In genomic region chr6:3118353-3119039, GRCh38 we compare ENCODE assay signal across 8 cellular contexts. TPM values are rescaled to one million over a fixed set of nuclear protein-coding genes. Genes with fewer than 3 reads are reported as not detected.
A peak's percentile ranks its signal among the peaks of the same experiment; 100 is the strongest.
DNase-seq lines count a peak whose midpoint lies in the region; ATAC-seq and TF ChIP-seq lines count a peak whose summit lies in the region.

Gene BPHL (plus strand): TSS chr6:3118711. CDS start chr6:3118741, 30 bp downstream.

- H3K4me3 ChIP-seq in upper lobe of left lung, result peak within 1 kb of the TSS; percentile 69 to 75 (median 73)

- CTCF ChIA-PET in T-cell (lab: Charles Lee), result interaction anchor here in 1 of 2 donors (0.5 kb wide), 1 partner anchor 39 kb away, joined by 3 read pairs; the partner anchor contains the start of gene TUBB2A

- TF ChIP-seq CTCF in GM13977 (IDR thresholded peaks at IDR 0.05; ENCODE audit: extremely low read depth, insufficient read depth, missing control alignments) (no peak), upper lobe of left lung (IDR thresholded peaks at IDR 0.05) (peak in 1 of 6 experiments; percentile 9)

- 0 to 1% methylated on average over 1 to 28 of the region's 89 CpGs for WGBS in upper lobe of left lung, 2 donors

- peak within 1 kb of the TSS; percentile 87 to 93 (median 92) for H3K27ac ChIP-seq in upper lobe of left lung

- no peaks in the 10 kb centered on the region for H3K9me3 ChIP-seq in upper lobe of left lung

- H3K27ac Mint-ChIP-seq in T-cell, result peak within 1 kb of the TSS; percentile 90 to 91

- intact Hi-C loops in left cardiac atrium (cut with DNase I) (no loop called here), posterior vena cava (cut with DNase I) (no loop called here)

- POLR2A ChIA-PET in T-cell (lab: Charles Lee), result interaction anchor here in 1 of 2 donors (0.6 kb wide), 1 partner anchor 11 kb away, joined by 4 read pairs; no protein-coding TSS in a partner anchor

- peak; percentile 85 for ATAC-seq in HG02870 (IDR thresholded peaks at IDR 0.05; ENCODE audit: unreplicated experiment)
- ATAC-seq in T-cell (replicated peaks in 1 of 4), result peak; percentile 85 to 94 (median 90)
- ATAC-seq in left cardiac atrium, result peak; percentile 99
- ATAC-seq in upper lobe of left lung (ENCODE audit: low FRiP score in 2 of 2), result peak; percentile 99

- H3K4me3 Mint-ChIP-seq in T-cell, result peak within 1 kb of the TSS; percentile 85 to 89 (median 87)

- peak in 2 of 4 donors; percentile 72 to 83 for TF ChIP-seq POLR2A in upper lobe of left lung (IDR thresholded peaks at IDR 0.05)

- peaks cover 10 to 18% (median 12%) of the 10 kb centered on the region in 4 donors for H3K4me1 ChIP-seq in upper lobe of left lung

- in situ Hi-C loops in GM13977 (cut with MboI; ENCODE audit: low pct_unique_long_range_greater_than_20kb, low sequenced_read_pairs, unreplicated experiment), result loop anchor here (25.0 kb wide), 1 partner anchor 619 kb away; no protein-coding TSS in a partner anchor

- DNase-seq in GM13977 (ENCODE audit: low spot score) (peak; percentile 100), NCI-H146 (lab: John Stamatoyannopoulos, UW) (peak; percentile 95), T-cell (peak; percentile 91 to 100 (median 99)), amniotic stem cell (lab: John Stamatoyannopoulos, UW) (peak; percentile 87), left cardiac atrium (peak; percentile 98), posterior vena cava (ENCODE audit: low spot score) (peak; percentile 100), upper lobe of left lung (peak; percentile 97 to 100)

- H3K36me3 Mint-ChIP-seq in T-cell, result peaks cover 6% of the 10 kb centered on the region

- no peaks in the 10 kb centered on the region for H3K27me3 Mint-ChIP-seq in T-cell

- H3K27me3 ChIP-seq in upper lobe of left lung, result no peaks in the 10 kb centered on the region

- no peaks in the 10 kb centered on the region for H3K9me3 Mint-ChIP-seq in T-cell

- TF ChIP-seq EP300 in upper lobe of left lung (IDR thresholded peaks at IDR 0.05), result peak in 1 of 4 donors; percentile 56

- peaks cover 15 to 16% (median 16%) of the 10 kb centered on the region in 3 donors for H3K4me1 Mint-ChIP-seq in T-cell

- peaks cover 9 to 23% (median 13%) of the 10 kb centered on the region in 4 donors for H3K36me3 ChIP-seq in upper lobe of left lung

RNA-seq across cellular contexts. Expression of gene BPHL, which starts in this region (rescaled TPM):
- total RNA-seq in T-cell, result 10 to 100 TPM in 3 of 5 donors, 1 to 10 TPM in 2; 7.1 to 12.4 (median 11.0) TPM
- 10 to 100 TPM; 12.4 to 13.6 TPM for total RNA-seq in left cardiac atrium
- total RNA-seq in posterior vena cava, result 10 to 100 TPM in 1 of 2 donors, 1 to 10 TPM in 1; 9.0 to 11.0 TPM
- total RNA-seq in upper lobe of left lung, result 10 to 100 TPM in 3 of 6 donors, 1 to 10 TPM in 3; 6.3 to 16.8 (median 11.2) TPM

Comparison
In these comparisons a context has a peak if more than half of its experiments do, and no peak if none do; other contexts are left out.
1. Peak in every context shown above with its lines: DNase-seq, ATAC-seq, H3K4me3 ChIP-seq and H3K27ac ChIP-seq.